15 cellular contexts compared by ENCODE assay signal in the genomic region with DNA sequence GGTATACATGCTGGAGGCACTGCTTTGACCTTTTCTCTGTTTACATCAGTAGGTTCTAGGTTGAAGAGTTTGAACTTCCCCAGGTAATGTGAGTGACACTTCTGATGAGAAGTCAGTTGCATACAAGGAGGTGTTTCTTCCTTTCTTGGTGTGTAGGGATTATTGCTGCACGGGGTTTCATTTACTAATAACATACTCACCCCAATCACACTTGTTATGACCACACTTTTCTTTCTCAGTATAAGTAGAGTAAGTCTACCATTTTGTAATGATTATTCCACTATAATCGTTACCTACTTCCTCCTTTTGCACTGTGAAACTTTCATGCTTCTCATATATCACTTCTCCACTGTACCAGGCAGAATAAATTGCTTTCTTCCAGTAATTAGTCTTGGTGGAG.
DNase-seq lines count a peak whose midpoint lies in the region; ATAC-seq lines count a peak whose summit lies in the region.
"Had no signal": no experiment of that assay in that cellular context is flagged by ENCODE, and none has a peak within 500 bp of the region (broad histone marks: within the 10 kb centered on the region; RNA-seq: fewer than 3 reads in every experiment).

No MANE protein-coding gene starts in this region.

- peaks cover 3 to 6% of the 10 kb centered on the region in 2 donors for H3K9me3 Mint-ChIP-seq in activated naive CD4-positive, alpha-beta T cell treated with anti-CD3 and anti-CD28 coated beads, Interleukin-2, amount 50 U/mL, for 72 hours

- H3K36me3 Mint-ChIP-seq in activated naive CD4-positive, alpha-beta T cell treated with anti-CD3 and anti-CD28 coated beads, Interleukin-2, amount 50 U/mL, for 72 hours, result peaks cover 0 to 2% of the 10 kb centered on the region in 2 donors
- H3K36me3 Mint-ChIP-seq: stimulated activated naive B cell treated with anti-CD40 and anti-IgM and Interleukin-4, amounts not matched to agents 10 μg/mL and 1 μg/mL and 100 μg/mL, for 72 hours had no signal

- ATAC-seq in activated naive CD4-positive, alpha-beta T cell treated with anti-CD3 and anti-CD28 coated beads, Interleukin-2, amount 50 U/mL, for 72 hours, result peak; percentile 48 to 85
- ATAC-seq in GM21390 (IDR thresholded peaks at IDR 0.05; ENCODE audit: unreplicated experiment) (peak; percentile 68), HG03378 (IDR thresholded peaks at IDR 0.05; ENCODE audit: unreplicated experiment) (peak; percentile 67), GM19328 (IDR thresholded peaks at IDR 0.05; ENCODE audit: unreplicated experiment) (no peak), HG02588 (IDR thresholded peaks at IDR 0.05; ENCODE audit: unreplicated experiment) (no peak)
- peak; percentile 36 for ATAC-seq in stimulated activated naive CD8-positive, alpha-beta T cell treated with anti-CD3 and anti-CD28 coated beads, Interleukin-15, Interleukin-2, amounts not matched to agents 100 U/mL and 50 U/mL, for 24 hours

- H3K27ac Mint-ChIP-seq in activated naive CD4-positive, alpha-beta T cell treated with anti-CD3 and anti-CD28 coated beads, Interleukin-2, amount 50 U/mL, for 72 hours, result no peak overlapping the region
- H3K27ac Mint-ChIP-seq: stimulated activated naive B cell treated with anti-CD40 and anti-IgM and Interleukin-4, amounts not matched to agents 10 μg/mL and 1 μg/mL and 100 μg/mL, for 72 hours had no signal

- no peak for DNase-seq in activated naive CD4-positive, alpha-beta T cell treated with anti-CD3 and anti-CD28 coated beads, Interleukin-2, amount 50 U/mL, for 72 hours (ENCODE audit: low spot score in 2 of 2)
- DNase-seq in activated naive CD4-positive, alpha-beta T cell treated with anti-CD3 and anti-CD28 coated beads, Interleukin-2, amount 50 U/mL, for 16 hours, result no peak
- no peak for DNase-seq in stimulated activated naive CD8-positive, alpha-beta T cell treated with anti-CD3 and anti-CD28 coated beads, Interleukin-15, Interleukin-2, amounts not matched to agents 100 U/mL and 50 U/mL, for 24 hours
- no peak for DNase-seq in DMS79 treated with DMSO at 0.1 percent for 48 hours (lab: John Stamatoyannopoulos, UW)
- DNase-seq: activated CD4-positive, alpha-beta T cell treated with anti-CD3 and anti-CD28 coated beads, Interleukin-2, amount 50 U/mL, for 48 hours; activated gamma-delta T cell; Calu3; kidney; NCI-H1417; NCI-H2227 treated with DMSO at 0.1 percent for 48 hours; stimulated activated naive B cell treated with anti-CD40 and anti-IgM and Interleukin-4, amounts not matched to agents 10 μg/mL and 1 μg/mL and 100 μg/mL, for 72 hours had no signal

Comparison
In these comparisons a context has a peak if more than half of its experiments do, and no peak if none do; other contexts are left out.
1. ATAC-seq: peak in activated naive CD4-positive, alpha-beta T cell treated with anti-CD3 and anti-CD28 coated beads, Interleukin-2, amount 50 U/mL, for 72 hours (2 of 2), GM21390 (single experiment), HG03378 (single experiment) and stimulated activated naive CD8-positive, alpha-beta T cell treated with anti-CD3 and anti-CD28 coated beads, Interleukin-15, Interleukin-2, amounts not matched to agents 100 U/mL and 50 U/mL, for 24 hours (single experiment); none in GM19328 (single experiment) and HG02588 (single experiment).